22 cellular contexts compared by ENCODE assay signal in genomic region chrY:14679181-14679580, GRCh38.
"Had no signal": no experiment of that assay in that cellular context is flagged by ENCODE, and none has a peak within 500 bp of the region (broad histone marks: within the 10 kb centered on the region; RNA-seq: fewer than 3 reads in every experiment).

No MANE protein-coding gene starts in this region.

- H3K9me3 ChIP-seq: Peyer's patch, SJCRH30, SK-N-SH had no signal

- H3K27me3 ChIP-seq: Peyer's patch, SJCRH30 had no signal

- ATAC-seq: activated CD4-positive, alpha-beta T cell treated with anti-CD3 and anti-CD28 coated beads for 36 hours; activated T-cell treated with anti-CD3 and anti-CD28 coated beads, Interleukin-2, amount 50 U/mL, for 72 hours had no signal

- H3K36me3 ChIP-seq: Peyer's patch, SJCRH30 had no signal

- H3K27ac ChIP-seq: Peyer's patch, RWPE1, SJCRH30, VCaP had no signal

- H3K4me3 ChIP-seq: Peyer's patch, SJCRH30 had no signal

- DNase-seq: activated CD4-positive, alpha-beta memory T cell treated with anti-CD3 and anti-CD28 coated beads, Interleukin-2, amount 10 ng/mL, durations not matched to agents 7 days and 5 days; activated CD4-positive, alpha-beta T cell treated with anti-CD3 and anti-CD28 coated beads for 36 hours; activated CD4-positive, alpha-beta T cell treated with anti-CD3 and anti-CD28 coated beads, Interleukin-2, amount 50 U/mL, for 1 hour; activated gamma-delta T cell treated with Interleukin-2 at 50 U/mL for 16 hours; activated naive CD4-positive, alpha-beta T cell treated with anti-CD3 and anti-CD28 coated beads, Interleukin-2, amount 10 ng/mL, durations not matched to agents 7 days and 5 days; activated naive CD8-positive, alpha-beta T cell treated with anti-CD3 and anti-CD28 coated beads for 36 hours; activated T-cell treated with anti-CD3 and anti-CD28 coated beads for 4 hours; activated T-cell treated with anti-CD3 and anti-CD28 coated beads, Interleukin-2, amount 50 U/mL, for 72 hours; anterior cingulate cortex; central memory CD4-positive, alpha-beta T cell; NCI-H146; NCI-H187 treated with DMSO at 0.1 percent for 48 hours; NCI-H2081 treated with DMSO at 0.1 percent for 48 hours; NCI-H446; NCI-H524; Peyer's patch; Right ventricle myocardium superior; SJCRH30; SK-N-SH; T-helper 1 cell had no signal

- H3K4me1 ChIP-seq: Peyer's patch, SJCRH30 had no signal
